ENCODE assay signal across 12 cellular contexts in the genomic region with DNA sequence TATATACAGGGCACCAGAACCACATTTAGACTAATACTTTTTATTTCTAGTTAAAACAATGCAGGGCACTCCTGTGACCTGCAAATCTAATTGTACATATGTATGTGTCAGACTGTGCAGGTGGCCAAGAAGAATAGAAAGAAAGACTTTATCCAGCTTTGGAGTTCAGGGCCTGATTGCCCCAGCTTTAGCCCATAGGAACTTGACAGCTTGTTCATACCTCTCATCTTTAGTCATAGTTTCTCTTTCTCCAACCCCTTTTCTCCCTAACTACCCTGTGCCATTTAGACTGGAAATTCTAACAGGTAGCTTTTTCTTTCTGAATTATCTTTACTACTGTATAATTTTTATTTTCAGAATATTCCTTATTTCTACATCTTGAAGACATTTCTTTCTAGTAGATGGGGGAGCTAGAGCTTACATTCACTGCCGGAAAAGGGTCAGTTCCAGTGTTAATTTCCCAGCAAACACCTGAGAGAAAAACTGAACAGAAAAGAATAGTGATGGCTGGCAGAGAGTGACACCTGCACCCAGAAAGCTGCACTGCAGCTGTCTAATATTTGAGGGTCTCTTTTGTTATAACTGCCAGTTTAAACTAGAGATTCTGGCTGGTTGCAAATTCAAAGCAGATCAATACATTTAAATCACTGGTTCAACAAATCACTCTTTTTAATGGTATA. TPM values are rescaled to one million over a fixed set of nuclear protein-coding genes. Genes with fewer than 3 reads are reported as not detected.
A peak's percentile ranks its signal among the peaks of the same experiment; 100 is the strongest.
DNase-seq lines count a peak whose midpoint lies in the region; ATAC-seq and TF ChIP-seq lines count a peak whose summit lies in the region.
"Had no signal": no experiment of that assay in that cellular context is flagged by ENCODE, and none has a peak within 500 bp of the region (broad histone marks: within the 10 kb centered on the region; RNA-seq: fewer than 3 reads in every experiment).

No MANE protein-coding gene starts in this region.

- H3K4me1 Mint-ChIP-seq in activated naive CD8-positive, alpha-beta T cell treated with anti-CD3 and anti-CD28 coated beads, Interleukin-2, amount 50 U/mL, for 24 hours: peaks cover 87% of the 10 kb centered on the region

- H3K27me3 Mint-ChIP-seq in activated naive CD8-positive, alpha-beta T cell treated with anti-CD3 and anti-CD28 coated beads, Interleukin-2, amount 50 U/mL, for 24 hours: no peaks in the 10 kb centered on the region

- TF ChIP-seq EP300 in sigmoid colon (IDR thresholded peaks at IDR 0.05): no peak

- peaks cover 100% of the 10 kb centered on the region for H3K36me3 ChIP-seq in DOHH2 (ENCODE audit: control insufficient read depth, low read length)
- H3K36me3 ChIP-seq in sigmoid colon: peaks cover 0 to 13% (median 0%) of the 10 kb centered on the region in 4 donors

- 0 out of 2 replicates have a peak overlapping the region, but pooled peaks have one; percentile 14 for H3K4me2 ChIP-seq in DOHH2 (ENCODE audit: low read length)

- H3K4me3 ChIP-seq in DOHH2 (ENCODE audit: low read length) (no peak overlapping the region), sigmoid colon (no peak overlapping the region)
- H3K4me3 ChIP-seq: SJSA1, skin epidermis had no signal

- DNase-seq in HCEC 1CT (peak; percentile 20), lung microvascular endothelial cell (ENCODE audit: low read depth in 2 of 2) (peak; percentile 1 to 12), NOMO-1 treated with dmso at 0.1 percent for 144 hours (lab: John Stamatoyannopoulos, UW; ENCODE audit: unreplicated experiment) (no peak), sigmoid colon (no peak)
- DNase-seq in activated naive CD8-positive, alpha-beta T cell treated with anti-CD3 and anti-CD28 coated beads, Interleukin-2, amount 50 U/mL, for 24 hours: no peak
- DNase-seq: left colon, NCI-H187 treated with DMSO at 0.1 percent for 48 hours had no signal

- H3K9me3 ChIP-seq in DOHH2 (ENCODE audit: control insufficient read depth, insufficient read depth, low read length) (no peaks in the 10 kb centered on the region), sigmoid colon (no peaks in the 10 kb centered on the region)
- H3K9me3 ChIP-seq: SJSA1 had no signal

- TF ChIP-seq CTCF in DOHH2 (IDR thresholded peaks at IDR 0.05; ENCODE audit: low read depth, low read length, poor library complexity, severe bottlenecking) (peak; percentile 13), sigmoid colon (IDR thresholded peaks at IDR 0.05) (no peak)

- peak overlapping the region; percentile 8 for H3K4me3 Mint-ChIP-seq in activated naive CD8-positive, alpha-beta T cell treated with anti-CD3 and anti-CD28 coated beads, Interleukin-2, amount 50 U/mL, for 24 hours

- intact Hi-C loops in sigmoid colon (cut with DNase I): no loop called here

- H3K36me3 Mint-ChIP-seq in activated naive CD8-positive, alpha-beta T cell treated with anti-CD3 and anti-CD28 coated beads, Interleukin-2, amount 50 U/mL, for 24 hours (ENCODE audit: low read depth): peaks cover 87% of the 10 kb centered on the region

- no peak overlapping the region for H3K27ac ChIP-seq in DOHH2 (ENCODE audit: low read depth, low read length)
- H3K27ac ChIP-seq in sigmoid colon: no peak overlapping the region
- H3K27ac ChIP-seq: SJSA1, skin epidermis had no signal

- peaks cover 82% of the 10 kb centered on the region for H4K20me1 ChIP-seq in DOHH2 (ENCODE audit: control insufficient read depth, insufficient read depth, low read depth, low read length)

- peaks cover 45% of the 10 kb centered on the region for H3K4me1 ChIP-seq in DOHH2 (ENCODE audit: control insufficient read depth, low read length)
- H3K4me1 ChIP-seq in sigmoid colon: peaks cover 0 to 83% (median 70%) of the 10 kb centered on the region in 4 donors
- H3K4me1 ChIP-seq: SJSA1 had no signal

- peak; percentile 85 for ATAC-seq in activated naive CD8-positive, alpha-beta T cell treated with anti-CD3 and anti-CD28 coated beads, Interleukin-2, amount 50 U/mL, for 24 hours
- ATAC-seq in GM21717 (IDR thresholded peaks at IDR 0.05; ENCODE audit: unreplicated experiment) (no peak), GM18867 (IDR thresholded peaks at IDR 0.05; ENCODE audit: unreplicated experiment) (no peak)
- ATAC-seq: left colon had no signal

- H3K9me2 ChIP-seq in DOHH2 (replicated peaks; ENCODE audit: control insufficient read depth, low read length): no peaks in the 10 kb centered on the region

- TF ChIP-seq POLR2A in sigmoid colon (IDR thresholded peaks at IDR 0.05): no peak

- 35 to 76% methylated on average over 1 of the region's 1 CpG for WGBS in sigmoid colon, 2 donors

- H3K9me3 Mint-ChIP-seq in activated naive CD8-positive, alpha-beta T cell treated with anti-CD3 and anti-CD28 coated beads, Interleukin-2, amount 50 U/mL, for 24 hours: no peaks in the 10 kb centered on the region

- peak overlapping the region; percentile 42 for H3K27ac Mint-ChIP-seq in activated naive CD8-positive, alpha-beta T cell treated with anti-CD3 and anti-CD28 coated beads, Interleukin-2, amount 50 U/mL, for 24 hours

- H3K27me3 ChIP-seq in DOHH2 (ENCODE audit: control insufficient read depth, low read length) (no peaks in the 10 kb centered on the region), sigmoid colon (no peaks in the 10 kb centered on the region)
- H3K27me3 ChIP-seq: SJSA1 had no signal

- H3K79me2 ChIP-seq in DOHH2 (ENCODE audit: control insufficient read depth, low read length): peaks cover 100% of the 10 kb centered on the region

- peaks cover 19% of the 10 kb centered on the region for H3F3A ChIP-seq in DOHH2 (ENCODE audit: control insufficient read depth, insufficient read depth)

RNA-seq across cellular contexts. Expression of a gene that starts 8.4 kb away (rescaled TPM):
- total RNA-seq in lung microvascular endothelial cell (453 and 456 TPM in 2 replicates), sigmoid colon (100 to 1,000 TPM; 685 to 773 (median 728) TPM)
- 100 to 1,000 TPM; 695 to 897 (median 801) TPM for polyA plus RNA-seq in sigmoid colon

RNA-seq across cellular contexts. Expression of a gene that starts 32.4 kb away (rescaled TPM):
- total RNA-seq in lung microvascular endothelial cell (12.3 and 22.4 TPM in 2 replicates), sigmoid colon (10 to 100 TPM; 19.7 to 32.9 (median 27.5) TPM)
- polyA plus RNA-seq in sigmoid colon: 10 to 100 TPM; 39.6 to 71.1 (median 45.5) TPM

RNA-seq across cellular contexts. Expression of a gene that starts 49.4 kb away (rescaled TPM):
- total RNA-seq in lung microvascular endothelial cell: not detected in 2 replicates
- not detected for total RNA-seq in sigmoid colon
- polyA plus RNA-seq in sigmoid colon: under 1 TPM in 1 of 3 donors, not detected in 2; 0.03 TPM
- total RNA-seq: left colon, SJSA1 had no signal

Comparison
In these comparisons a context has a peak if more than half of its experiments do, and no peak if none do; other contexts are left out.
1. DNase-seq: peak in HCEC 1CT (single experiment) and lung microvascular endothelial cell (2 of 2); none in activated naive CD8-positive, alpha-beta T cell treated with anti-CD3 and anti-CD28 coated beads, Interleukin-2, amount 50 U/mL, for 24 hours (single experiment), NOMO-1 treated with dmso at 0.1 percent for 144 hours (single experiment) and sigmoid colon (single experiment).